17 cellular contexts compared by ENCODE assay signal in the genomic region with DNA sequence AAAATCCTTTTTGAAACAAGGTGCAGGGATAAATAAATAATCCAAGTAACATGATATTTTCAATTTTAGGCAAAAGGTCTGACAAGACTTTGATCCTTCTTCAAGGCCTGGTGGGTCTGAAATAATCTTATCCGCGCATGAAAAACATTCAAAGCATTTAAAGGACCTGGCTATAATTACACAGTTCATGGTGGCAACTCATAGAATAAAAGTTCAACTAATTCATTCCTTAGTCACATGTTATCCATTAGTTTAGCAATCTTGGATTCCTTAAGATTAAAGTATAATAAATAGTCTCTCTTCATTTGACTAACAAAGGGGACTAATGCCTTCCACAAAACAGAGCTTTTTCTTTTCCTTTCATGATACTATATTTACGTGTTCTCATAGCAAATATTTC. TPM values are rescaled to one million over a fixed set of nuclear protein-coding genes. Genes with fewer than 3 reads are reported as not detected.
"Had no signal": no experiment of that assay in that cellular context is flagged by ENCODE, and none has a peak within 500 bp of the region (broad histone marks: within the 10 kb centered on the region; RNA-seq: fewer than 3 reads in every experiment).

No MANE protein-coding gene starts in this region.

- FAIRE-seq: frontal cortex had no signal

- DNase-seq: activated CD4-positive, alpha-beta T cell treated with anti-CD3 and anti-CD28 coated beads, Interleukin-2, amount 10 ng/mL, durations not matched to agents 24 days and 14 days; activated naive CD4-positive, alpha-beta T cell treated with anti-CD3 and anti-CD28 coated beads, Interleukin-2, amount 50 U/mL, for 16 hours; adrenal gland; body of pancreas; dermis blood vessel endothelial cell; heart left ventricle; left lung; stomach had no signal

- H3K9me3 ChIP-seq: adrenal gland, body of pancreas, heart left ventricle, left lung, stomach, vagina had no signal

- H3K4me1 Mint-ChIP-seq: WTC11 had no signal

- H3K4me3 Mint-ChIP-seq: activated CD4-positive, alpha-beta T cell treated with anti-CD3 and anti-CD28 coated beads, Interleukin-2, amount 10 ng/mL, durations not matched to agents 24 days and 14 days; T-helper 1 cell treated with Interleukin-12 subunit alpha and Interleukin-12 subunit beta and Interleukin-4 antibody, amounts not matched to agents 30 μg/mL and 1 μg/mL, for 36 hours; WTC11 had no signal

- H3K36me3 Mint-ChIP-seq: WTC11 had no signal

- H3K27me3 ChIP-seq: adrenal gland, body of pancreas, heart left ventricle, left lung, stomach, vagina had no signal

- H3K36me3 ChIP-seq: adrenal gland, heart left ventricle, left lung, stomach, vagina had no signal

- H3K27ac ChIP-seq: adrenal gland, body of pancreas, heart left ventricle, left lung, stomach, vagina had no signal

- H3K9me3 Mint-ChIP-seq: activated CD4-positive, alpha-beta T cell treated with anti-CD3 and anti-CD28 coated beads, Interleukin-2, amount 10 ng/mL, durations not matched to agents 24 days and 14 days; activated T-helper 2 cell treated with anti-CD3 and anti-CD28 coated beads, Interferon-gamma antibody, Interleukin-2, Interleukin-4, amounts not matched to agents 10 μg/mL and 5 μg/mL and 100 μg/mL, durations not matched to agents 14 hours and 24 hours and 36 hours; T-helper 1 cell treated with Interleukin-12 subunit alpha and Interleukin-12 subunit beta and Interleukin-4 antibody, amounts not matched to agents 30 μg/mL and 1 μg/mL, for 36 hours; WTC11 had no signal

- ATAC-seq: body of pancreas, esophagus mucosa, heart left ventricle, left lung, WTC11 had no signal

- H3K4me3 ChIP-seq: adrenal gland, body of pancreas, heart left ventricle, left lung, stomach, vagina had no signal

- H3K27ac Mint-ChIP-seq: activated CD4-positive, alpha-beta T cell treated with anti-CD3 and anti-CD28 coated beads, Interleukin-2, amount 10 ng/mL, durations not matched to agents 24 days and 14 days; activated T-helper 2 cell treated with anti-CD3 and anti-CD28 coated beads, Interferon-gamma antibody, Interleukin-2, Interleukin-4, amounts not matched to agents 10 μg/mL and 5 μg/mL and 100 μg/mL, durations not matched to agents 14 hours and 24 hours and 36 hours; T-helper 1 cell treated with Interleukin-12 subunit alpha and Interleukin-12 subunit beta and Interleukin-4 antibody, amounts not matched to agents 30 μg/mL and 1 μg/mL, for 36 hours; WTC11 had no signal

- H3K4me1 ChIP-seq: adrenal gland, body of pancreas, left lung had no signal

RNA-seq across cellular contexts. Expression of a gene that starts 21.0 kb away (rescaled TPM):
- total RNA-seq: activated CD4-positive, alpha-beta T cell treated with anti-CD3 and anti-CD28 coated beads, Interleukin-2, amount 10 ng/mL, durations not matched to agents 24 days and 14 days; activated T-helper 2 cell treated with anti-CD3 and anti-CD28 coated beads, Interferon-gamma antibody, Interleukin-2, Interleukin-4, amounts not matched to agents 10 μg/mL and 5 μg/mL and 100 μg/mL, durations not matched to agents 14 hours and 24 hours and 36 hours; dermis blood vessel endothelial cell; osteocyte; pulmonary artery endothelial cell; WTC11 had no signal
- polyA plus RNA-seq: neural cell had no signal
